In genomic region chr2:178241852-178242551, GRCh38 we compare ENCODE assay signal across 9 cellular contexts. TPM values are rescaled to one million over a fixed set of nuclear protein-coding genes. Genes with fewer than 3 reads are reported as not detected.
DNase-seq lines count a peak whose midpoint lies in the region; ATAC-seq and FAIRE-seq lines count a peak whose summit lies in the region.
"Had no signal": no experiment of that assay in that cellular context is flagged by ENCODE, and none has a peak within 500 bp of the region (broad histone marks: within the 10 kb centered on the region; RNA-seq: fewer than 3 reads in every experiment).

No MANE protein-coding gene starts in this region.

- no peak for ATAC-seq in activated CD8-positive, alpha-beta T cell treated with anti-CD3 and anti-CD28 coated beads, Interleukin-2, amount 10 ng/mL, durations not matched to agents 7 days and 5 days
- ATAC-seq in HG02571 (IDR thresholded peaks at IDR 0.05; ENCODE audit: unreplicated experiment) (no peak), GM18517 (IDR thresholded peaks at IDR 0.05; ENCODE audit: unreplicated experiment) (no peak)

- no peaks in the 10 kb centered on the region for H3K36me3 Mint-ChIP-seq in activated CD8-positive, alpha-beta T cell treated with anti-CD3 and anti-CD28 coated beads, Interleukin-2, amount 10 ng/mL, durations not matched to agents 7 days and 5 days (ENCODE audit: low read depth)

- no peak overlapping the region for H3K4me3 Mint-ChIP-seq in activated CD8-positive, alpha-beta T cell treated with anti-CD3 and anti-CD28 coated beads, Interleukin-2, amount 10 ng/mL, durations not matched to agents 7 days and 5 days
- H3K4me3 Mint-ChIP-seq: dendritic cell treated with granulocyte-macrophage colony-stimulating factor and Interleukin-4, amounts not matched to agents 40 ng/mL and 50 ng/mL, for 4 days had no signal

- H3K9me3 Mint-ChIP-seq in activated CD8-positive, alpha-beta T cell treated with anti-CD3 and anti-CD28 coated beads, Interleukin-2, amount 10 ng/mL, durations not matched to agents 7 days and 5 days (ENCODE audit: insufficient read depth), result no peaks in the 10 kb centered on the region
- H3K9me3 Mint-ChIP-seq: dendritic cell treated with granulocyte-macrophage colony-stimulating factor and Interleukin-4, amounts not matched to agents 40 ng/mL and 50 ng/mL, for 4 days had no signal

- DNase-seq in EH (ENCODE audit: low read depth) (peak; percentile 92), NCI-H524 (lab: John Stamatoyannopoulos, UW) (peak; percentile 64 to 78), epidermal melanocyte (ENCODE audit: insufficient read length, low spot score) (peak; percentile 30), mucosa of gallbladder (ENCODE audit: low spot score) (peak; percentile 65), GM19239 (ENCODE audit: insufficient read length, low spot score) (no peak)
- DNase-seq in activated CD8-positive, alpha-beta T cell treated with anti-CD3 and anti-CD28 coated beads, Interleukin-2, amount 10 ng/mL, durations not matched to agents 7 days and 5 days, result no peak

- FAIRE-seq in GM19239 (lab: Jason Lieb, UNC), result no peak

- peaks cover 3% of the 10 kb centered on the region for H3K27me3 Mint-ChIP-seq in activated CD8-positive, alpha-beta T cell treated with anti-CD3 and anti-CD28 coated beads, Interleukin-2, amount 10 ng/mL, durations not matched to agents 7 days and 5 days (ENCODE audit: low read depth)
- H3K27me3 Mint-ChIP-seq: dendritic cell treated with granulocyte-macrophage colony-stimulating factor and Interleukin-4, amounts not matched to agents 40 ng/mL and 50 ng/mL, for 4 days had no signal

- CTCF ChIA-PET in activated CD8-positive, alpha-beta T cell treated with anti-CD3 and anti-CD28 coated beads, Interleukin-2, amount 10 ng/mL, durations not matched to agents 7 days and 5 days (lab: Charles Lee), result no interaction called here

- H3K4me1 Mint-ChIP-seq in activated CD8-positive, alpha-beta T cell treated with anti-CD3 and anti-CD28 coated beads, Interleukin-2, amount 10 ng/mL, durations not matched to agents 7 days and 5 days (ENCODE audit: low read depth), result no peaks in the 10 kb centered on the region

- POLR2A ChIA-PET in activated CD8-positive, alpha-beta T cell treated with anti-CD3 and anti-CD28 coated beads, Interleukin-2, amount 10 ng/mL, durations not matched to agents 7 days and 5 days (lab: Charles Lee), result no interaction called here

- H3K27ac Mint-ChIP-seq in activated CD8-positive, alpha-beta T cell treated with anti-CD3 and anti-CD28 coated beads, Interleukin-2, amount 10 ng/mL, durations not matched to agents 7 days and 5 days, result no peak overlapping the region
- H3K27ac Mint-ChIP-seq: dendritic cell treated with granulocyte-macrophage colony-stimulating factor and Interleukin-4, amounts not matched to agents 40 ng/mL and 50 ng/mL, for 4 days had no signal

RNA-seq across cellular contexts. Expression of gene OSBPL6, which starts 47.7 kb away (rescaled TPM):
- 6.3 TPM for total RNA-seq in mucosa of gallbladder
- under 1 TPM; 0.16 to 0.24 TPM for total RNA-seq in activated CD8-positive, alpha-beta T cell treated with anti-CD3 and anti-CD28 coated beads, Interleukin-2, amount 10 ng/mL, durations not matched to agents 7 days and 5 days

Comparison
In these comparisons a context has a peak if more than half of its experiments do, and no peak if none do; other contexts are left out.
1. DNase-seq: peak in EH (single experiment), NCI-H524 (2 of 2), epidermal melanocyte (single experiment) and mucosa of gallbladder (single experiment); none in activated CD8-positive, alpha-beta T cell treated with anti-CD3 and anti-CD28 coated beads, Interleukin-2, amount 10 ng/mL, durations not matched to agents 7 days and 5 days (single experiment) and GM19239 (single experiment).